Comparison of ENCODE assay signal across 9 cellular contexts in genomic region chr21:45482899-45483821, GRCh38. TPM values are rescaled to one million over a fixed set of nuclear protein-coding genes. Genes with fewer than 3 reads are reported as not detected.
DNase-seq lines count a peak whose midpoint lies in the region; ATAC-seq and TF ChIP-seq lines count a peak whose summit lies in the region.
"Had no signal": no experiment of that assay in that cellular context is flagged by ENCODE, and none has a peak within 500 bp of the region (broad histone marks: within the 10 kb centered on the region; RNA-seq: fewer than 3 reads in every experiment).

No MANE protein-coding gene starts in this region.

- peak overlapping the region in 3 of 4 donors; percentile 79 to 86 (median 81) for H3K4me3 Mint-ChIP-seq in CD4-positive, CD25-positive, alpha-beta regulatory T cell
- H3K4me3 Mint-ChIP-seq in activated naive CD8-positive, alpha-beta T cell treated with anti-CD3 and anti-CD28 coated beads, Interleukin-2, amount 50 U/mL, for 24 hours, result peak overlapping the region; percentile 50
- H3K4me3 Mint-ChIP-seq in nephron progenitor cell, result no peak overlapping the region

- no peaks in the 10 kb centered on the region for H3K9me3 ChIP-seq in CD4-positive, CD25-positive, alpha-beta regulatory T cell (ENCODE audit: control insufficient read depth in 2 of 2, low read length in 2 of 2)
- H3K9me3 ChIP-seq in Peyer's patch, result no peaks in the 10 kb centered on the region

- no peaks in the 10 kb centered on the region for H3K27me3 ChIP-seq in CD4-positive, CD25-positive, alpha-beta regulatory T cell (ENCODE audit: control insufficient read depth, insufficient read depth, low read length)
- no peaks in the 10 kb centered on the region for H3K27me3 ChIP-seq in Peyer's patch

- no peaks in the 10 kb centered on the region for H3K27me3 Mint-ChIP-seq in CD4-positive, CD25-positive, alpha-beta regulatory T cell
- H3K27me3 Mint-ChIP-seq in activated naive CD8-positive, alpha-beta T cell treated with anti-CD3 and anti-CD28 coated beads, Interleukin-2, amount 50 U/mL, for 24 hours, result no peaks in the 10 kb centered on the region
- H3K27me3 Mint-ChIP-seq in nephron progenitor cell (ENCODE audit: low read depth, poor library complexity), result no peaks in the 10 kb centered on the region

- peak overlapping the region; percentile 58 for H3K27ac ChIP-seq in CD4-positive, CD25-positive, alpha-beta regulatory T cell (ENCODE audit: insufficient read depth, low read length, poor library complexity, severe bottlenecking)
- H3K27ac ChIP-seq in Peyer's patch, result peak overlapping the region; percentile 65 to 83 (median 69)

- ATAC-seq in CD4-positive, CD25-positive, alpha-beta regulatory T cell (ENCODE audit: low read depth in 2 of 2), result peak; percentile 10 to 43
- peak; percentile 54 for ATAC-seq in activated naive CD8-positive, alpha-beta T cell treated with anti-CD3 and anti-CD28 coated beads, Interleukin-2, amount 50 U/mL, for 24 hours
- no peak for ATAC-seq in HG03095 (IDR thresholded peaks at IDR 0.05; ENCODE audit: unreplicated experiment)
- no peak for ATAC-seq in HG03175 (IDR thresholded peaks at IDR 0.05; ENCODE audit: unreplicated experiment)

- peak overlapping the region; percentile 89 to 94 (median 94) for H3K27ac Mint-ChIP-seq in CD4-positive, CD25-positive, alpha-beta regulatory T cell
- H3K27ac Mint-ChIP-seq in activated naive CD8-positive, alpha-beta T cell treated with anti-CD3 and anti-CD28 coated beads, Interleukin-2, amount 50 U/mL, for 24 hours, result peak overlapping the region; percentile 60
- H3K27ac Mint-ChIP-seq in nephron progenitor cell, result peak overlapping the region; percentile 39

- H3K36me3 ChIP-seq in CD4-positive, CD25-positive, alpha-beta regulatory T cell (ENCODE audit: control insufficient read depth, insufficient read depth, low read length), result no peaks in the 10 kb centered on the region
- H3K36me3 ChIP-seq in Peyer's patch, result peaks cover 0 to 5% (median 0%) of the 10 kb centered on the region in 3 donors

- TF ChIP-seq POLR2A in Peyer's patch (IDR thresholded peaks at IDR 0.05), result peak in 1 of 2 donors; percentile 8

- H3K36me3 Mint-ChIP-seq in CD4-positive, CD25-positive, alpha-beta regulatory T cell, result no peaks in the 10 kb centered on the region
- H3K36me3 Mint-ChIP-seq in activated naive CD8-positive, alpha-beta T cell treated with anti-CD3 and anti-CD28 coated beads, Interleukin-2, amount 50 U/mL, for 24 hours (ENCODE audit: low read depth), result no peaks in the 10 kb centered on the region
- peaks cover 27% of the 10 kb centered on the region for H3K36me3 Mint-ChIP-seq in nephron progenitor cell (ENCODE audit: low read depth)

- peak in 2 of 3 donors; percentile 39 to 78 for DNase-seq in CD4-positive, CD25-positive, alpha-beta regulatory T cell
- peak in 1 of 3 donors; percentile 59 for DNase-seq in Peyer's patch
- DNase-seq in activated naive CD8-positive, alpha-beta T cell treated with anti-CD3 and anti-CD28 coated beads, Interleukin-2, amount 50 U/mL, for 24 hours, result peak; percentile 57
- DNase-seq in nephron progenitor cell, result no peak
- DNase-seq in occipital lobe (lab: John Stamatoyannopoulos, UW), result no peak
- DNase-seq in effector CD4-positive, alpha-beta T cell, result no peak
- DNase-seq: NCI-H187 had no signal

- TF ChIP-seq CTCF in Peyer's patch (IDR thresholded peaks at IDR 0.05), result no peak
- TF ChIP-seq CTCF in nephron progenitor cell (IDR thresholded peaks at IDR 0.05), result no peak

- H3K4me3 ChIP-seq in CD4-positive, CD25-positive, alpha-beta regulatory T cell (ENCODE audit: low read depth, low read length), result no peak overlapping the region
- peak overlapping the region in 3 of 4 donors; percentile 14 to 42 (median 35) for H3K4me3 ChIP-seq in Peyer's patch

- H3K4me1 ChIP-seq in CD4-positive, CD25-positive, alpha-beta regulatory T cell (ENCODE audit: control insufficient read depth, insufficient read depth, low read length, poor library complexity, severe bottlenecking), result peaks cover 17% of the 10 kb centered on the region
- no peaks in the 10 kb centered on the region for H3K4me1 ChIP-seq in Peyer's patch

- peaks cover 0 to 2% (median 0%) of the 10 kb centered on the region in 7 donors for H3K9me3 Mint-ChIP-seq in CD4-positive, CD25-positive, alpha-beta regulatory T cell
- no peaks in the 10 kb centered on the region for H3K9me3 Mint-ChIP-seq in activated naive CD8-positive, alpha-beta T cell treated with anti-CD3 and anti-CD28 coated beads, Interleukin-2, amount 50 U/mL, for 24 hours
- no peaks in the 10 kb centered on the region for H3K9me3 Mint-ChIP-seq in nephron progenitor cell

- H3K4me1 Mint-ChIP-seq in CD4-positive, CD25-positive, alpha-beta regulatory T cell, result peaks cover 0 to 49% (median 12%) of the 10 kb centered on the region in 4 donors
- peaks cover 30% of the 10 kb centered on the region for H3K4me1 Mint-ChIP-seq in activated naive CD8-positive, alpha-beta T cell treated with anti-CD3 and anti-CD28 coated beads, Interleukin-2, amount 50 U/mL, for 24 hours
- H3K4me1 Mint-ChIP-seq in nephron progenitor cell, result peaks cover 19% of the 10 kb centered on the region

RNA-seq across cellular contexts. Expression of gene SLC19A1, which starts 59.1 kb away (rescaled TPM):
- total RNA-seq in CD4-positive, CD25-positive, alpha-beta regulatory T cell, result 10.8 TPM
- polyA plus RNA-seq in CD4-positive, CD25-positive, alpha-beta regulatory T cell, result 1 to 10 TPM; 4.7 to 6.8 (median 5.0) TPM
- 10 to 100 TPM; 10.7 to 70.8 (median 30.5) TPM for total RNA-seq in Peyer's patch
- total RNA-seq in occipital lobe, result 10.8 TPM

Comparison
In these comparisons a context has a peak if more than half of its experiments do, and no peak if none do; other contexts are left out.
1. ATAC-seq: peak in CD4-positive, CD25-positive, alpha-beta regulatory T cell (2 of 2) and activated naive CD8-positive, alpha-beta T cell treated with anti-CD3 and anti-CD28 coated beads, Interleukin-2, amount 50 U/mL, for 24 hours (single experiment); none in HG03095 (single experiment) and HG03175 (single experiment).
2. DNase-seq: peak in CD4-positive, CD25-positive, alpha-beta regulatory T cell (2 of 3) and activated naive CD8-positive, alpha-beta T cell treated with anti-CD3 and anti-CD28 coated beads, Interleukin-2, amount 50 U/mL, for 24 hours (single experiment); none in nephron progenitor cell (single experiment), occipital lobe (single experiment) and effector CD4-positive, alpha-beta T cell (single experiment).
3. H3K27ac Mint-ChIP-seq: peak in every context shown above with its lines; median percentile 94 in CD4-positive, CD25-positive, alpha-beta regulatory T cell; 60 in activated naive CD8-positive, alpha-beta T cell treated with anti-CD3 and anti-CD28 coated beads, Interleukin-2, amount 50 U/mL, for 24 hours; 39 in nephron progenitor cell.